In the genomic region with DNA sequence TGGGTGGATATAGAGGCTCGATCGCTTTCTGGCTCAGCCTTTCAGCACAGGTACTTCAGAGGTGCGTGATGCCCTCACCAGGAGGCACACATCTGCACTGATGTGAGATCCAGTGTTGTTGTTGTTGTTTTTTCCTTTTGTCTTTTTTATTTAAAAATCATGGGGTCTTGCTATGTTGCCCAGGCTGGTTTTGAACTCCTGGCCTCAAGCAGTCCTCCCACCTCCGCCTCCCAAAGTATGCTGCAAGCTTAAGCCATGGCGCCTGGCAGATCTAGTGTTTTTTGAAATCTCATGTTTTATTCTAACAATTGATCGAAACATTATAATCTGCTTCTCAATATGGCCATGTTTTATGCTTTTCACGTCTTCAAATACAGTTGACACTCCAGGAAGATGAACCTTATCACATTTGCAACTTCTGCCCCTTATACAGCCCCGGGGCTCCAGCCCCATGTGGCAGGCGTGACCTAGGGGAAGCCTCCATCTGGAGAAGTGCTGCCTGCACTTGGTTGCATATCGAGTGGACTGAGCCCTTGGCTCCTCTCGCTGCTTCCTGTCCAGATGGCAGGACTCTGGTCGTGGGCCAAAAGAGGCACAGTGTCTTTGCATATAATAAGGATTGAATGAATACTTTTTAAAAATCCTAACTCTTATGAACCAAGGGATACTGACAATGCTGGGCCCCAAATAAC, we compare ENCODE assay signal across 9 cellular contexts.
DNase-seq lines count a peak whose midpoint lies in the region; ATAC-seq, FAIRE-seq and TF ChIP-seq lines count a peak whose summit lies in the region.
"Had no signal": no experiment of that assay in that cellular context is flagged by ENCODE, and none has a peak within 500 bp of the region (broad histone marks: within the 10 kb centered on the region; RNA-seq: fewer than 3 reads in every experiment).

No MANE protein-coding gene starts in this region.

- FAIRE-seq in K562 (lab: Jason Lieb, UNC) = no peak
- FAIRE-seq: G401.6 had no signal

- no peak overlapping the region for H2BK5ac ChIP-seq in IMR-90 (ENCODE audit: low read depth, low read length, poor library complexity, severe bottlenecking)

- peaks cover 25 to 44% of the 10 kb centered on the region in 2 experiments for H3K79me1 ChIP-seq in IMR-90 (ENCODE audit: low read depth in 1 of 2, low read length in 2 of 2)

- no peak overlapping the region for H2AK5ac ChIP-seq in IMR-90 (ENCODE audit: low read depth, low read length)

- H3K9ac ChIP-seq in IMR-90 (ENCODE audit: low read depth, low read length) (no peak overlapping the region), K562 (ENCODE audit: insufficient read depth in 1 of 2, low read depth in 2 of 2, low read length in 2 of 2) (0 out of 4 replicates have a peak overlapping the region, but pooled peaks of 1 of the 2 experiments have one; percentile 55)

- CTCF ChIA-PET in IMR-90 (lab: Yijun Ruan, JAX) (interaction anchor here (1.0 kb wide), 1 partner anchor 14 kb away, joined by 3 read pairs; no protein-coding TSS in a partner anchor), K562 (lab: Yijun Ruan, JAX; ENCODE audit: low intra/inter-chr PET ratio) (no interaction called here)

- H3K36me3 ChIP-seq in IMR-90 (ENCODE audit: control insufficient read depth, insufficient read depth, low read length) (no peaks in the 10 kb centered on the region; the same call in 1 of the 2 replicates), K562 (ENCODE audit: control insufficient read depth, insufficient read depth, low read length) (no peaks in the 10 kb centered on the region)

- H3K27ac ChIP-seq in IMR-90 (ENCODE audit: insufficient read depth, low read length) (no peak overlapping the region), K562 (ENCODE audit: extremely low read depth, low read depth, low read length) (no peak overlapping the region; the same call in 2 of the 3 replicates)

- no peaks in the 10 kb centered on the region for H3K79me2 ChIP-seq in K562 (ENCODE audit: control insufficient read depth, insufficient read depth, low read length)

- no peak overlapping the region for H3K18ac ChIP-seq in IMR-90 (ENCODE audit: low read depth, low read length)

- H3K9me3 ChIP-seq in IMR-90 (ENCODE audit: control insufficient read depth, insufficient read depth, low read length) (no peaks in the 10 kb centered on the region), K562 (replicated peaks; ENCODE audit: control insufficient read depth, insufficient read depth, low read depth, low read length) (no peaks in the 10 kb centered on the region)

- dilution Hi-C loops in IMR-90 (cut with HindIII; ENCODE audit: low sequenced_read_pairs, unreplicated experiment) = no loop called here

- TF ChIP-seq EP300 in K562 (IDR thresholded peaks at IDR 0.05; ENCODE audit: low read length) = no peak

- intact Hi-C loops in IMR-90 (cut with micrococcal nuclease) (no loop called here), K562 (cut with micrococcal nuclease) (no loop called here)

- H3K9me1 ChIP-seq in IMR-90 (ENCODE audit: insufficient read depth, low read length) (peaks cover 7% of the 10 kb centered on the region), K562 (ENCODE audit: control insufficient read depth, insufficient read depth, low read length) (no peaks in the 10 kb centered on the region)

- H3K4ac ChIP-seq in IMR-90 (ENCODE audit: low read depth, low read length) = no peak overlapping the region

- peak overlapping the region; percentile 61 for H2AFZ ChIP-seq in IMR-90 (replicated peaks; ENCODE audit: low read length, poor library complexity)
- no peak overlapping the region for H2AFZ ChIP-seq in K562 (ENCODE audit: low read depth, low read length)

- H3K14ac ChIP-seq in IMR-90 (replicated peaks; ENCODE audit: low read depth, low read length) = peak overlapping the region; percentile 26; the same call in 1 of the 2 replicates

- H3K4me1 ChIP-seq in IMR-90 (ENCODE audit: control insufficient read depth, insufficient read depth, low read length) (peaks cover 5% of the 10 kb centered on the region), K562 (replicated peaks in 1 of 2; ENCODE audit: control insufficient read depth in 2 of 2, insufficient read depth in 2 of 2, low read length in 2 of 2) (peaks cover 0 to 8% of the 10 kb centered on the region in 2 experiments; a peak in 3 of 5 replicates)

- TF ChIP-seq CTCF in IMR-90 (conservative IDR thresholded peaks at IDR 0.05; ENCODE audit: low read depth, low read length) = no peak
- no peak for TF ChIP-seq CTCF in K562 (IDR thresholded peaks at IDR 0.05 in 2 of 3, conservative IDR thresholded peaks at IDR 0.05 in 1 of 3; ENCODE audit: insufficient read depth in 2 of 3, low read depth in 1 of 3, low read length in 3 of 3)

- H3K4me3 ChIP-seq in IMR-90 (ENCODE audit: insufficient read depth, low read depth, low read length) (no peak overlapping the region), K562 (no peak overlapping the region)

- H3K27me3 ChIP-seq in IMR-90 (ENCODE audit: control insufficient read depth, insufficient read depth, low read length) (no peaks in the 10 kb centered on the region), K562 (ENCODE audit: control insufficient read depth in 2 of 2, insufficient read depth in 2 of 2, low read length in 2 of 2) (no peaks in the 10 kb centered on the region)

- H2BK15ac ChIP-seq in IMR-90 (ENCODE audit: low read depth, low read length) = no peak overlapping the region

- H4K91ac ChIP-seq in IMR-90 (ENCODE audit: insufficient read depth, low read depth, low read length) = no peak overlapping the region

- H2AK9ac ChIP-seq in IMR-90 (replicated peaks; ENCODE audit: low read depth, low read length, poor library complexity) = no peak overlapping the region

- H3K4me2 ChIP-seq in IMR-90 (ENCODE audit: low read depth, low read length) (no peak overlapping the region), K562 (ENCODE audit: insufficient read depth, low read length) (no peak overlapping the region)

- POLR2A ChIA-PET in IMR-90 (lab: Charles Lee; ENCODE audit: unreplicated experiment) (no interaction called here), K562 (lab: Yijun Ruan, JAX) (no interaction called here)

- DNase-seq in AG08396 (ENCODE audit: low spot score) (peak; percentile 43), IMR-90 (no peak), K562 (ENCODE audit: extremely low read depth in 1 of 4, low spot score in 3 of 4) (peak in 2 of 4 experiments; percentile 10 to 15), mesenteric fat pad (ENCODE audit: low spot score) (peak; percentile 82), iPS-NIHi11 (ENCODE audit: low spot score) (no peak)

- in situ Hi-C loops in IMR-90 (cut with MboI; ENCODE audit: low sequenced_read_pairs) = no loop called here
- in situ Hi-C loops in K562 (cut with MboI) = no loop called here

- no peak for TF ChIP-seq POLR2A in IMR-90 (IDR thresholded peaks at IDR 0.05; ENCODE audit: low read depth, low read length)
- no peak for TF ChIP-seq POLR2A in K562 (conservative IDR thresholded peaks at IDR 0.05)

- H3K56ac ChIP-seq in IMR-90 (ENCODE audit: extremely low read depth, insufficient read depth, low read length) = no peak overlapping the region

- H4K20me1 ChIP-seq in IMR-90 (ENCODE audit: insufficient read depth, low read length) = peaks cover 15% of the 10 kb centered on the region; the same call in 1 of the 2 replicates
- H4K20me1 ChIP-seq in K562 (replicated peaks; ENCODE audit: control insufficient read depth, insufficient read depth, low read length) = no peaks in the 10 kb centered on the region

- peak overlapping the region; percentile 56; the same call in 1 of the 2 replicates for H3K23ac ChIP-seq in IMR-90 (ENCODE audit: low read depth, low read length)

- TF ChIP-seq RAD21 in IMR-90 (IDR thresholded peaks at IDR 0.05; ENCODE audit: low read length) (no peak), K562 (CRISPR knock-in tag; conservative IDR thresholded peaks at IDR 0.05 in 1 of 2, IDR thresholded peaks at IDR 0.05 in 1 of 2) (no peak)

- no peak overlapping the region for H4K5ac ChIP-seq in IMR-90 (ENCODE audit: low read depth, low read length)

- no peak overlapping the region; a peak in 1 of 4 replicates for H4K8ac ChIP-seq in IMR-90 (ENCODE audit: low read depth in 2 of 2, low read length in 2 of 2)

- WGBS in IMR-90 (ENCODE audit: extremely low coverage in 2 of 2, insufficient read length in 1 of 2), 2 experiments = 93% methylated on average over 3 of the region's 12 CpGs; no CpG with 5 or more reads in 1 of the 2 experiments
- 63% methylated on average over 11 of the region's 12 CpGs for WGBS in K562 (ENCODE audit: insufficient coverage, low coverage, missing lambda C conversion rate)

- no peak overlapping the region for H2BK20ac ChIP-seq in IMR-90 (ENCODE audit: low read depth, low read length)

- ATAC-seq in IMR-90 (ENCODE audit: low read depth) (peak; percentile 73), K562 (peak; percentile 67), HG03139 (IDR thresholded peaks at IDR 0.05; ENCODE audit: unreplicated experiment) (no peak), HG02763 (IDR thresholded peaks at IDR 0.05; ENCODE audit: unreplicated experiment) (no peak), GM19023 (IDR thresholded peaks at IDR 0.05; ENCODE audit: unreplicated experiment) (no peak)

- no peak overlapping the region; the same call in 1 of the 2 replicates for H2BK120ac ChIP-seq in IMR-90 (ENCODE audit: low read depth, low read length)

- BruUV-seq in IMR-90 (replicated peaks; lab: Mats Ljungman, UMichigan) (no TSS peak), K562 (replicated peaks; lab: Mats Ljungman, UMichigan) (no TSS peak)

TF ChIP-seq in IMR-90, 13 proteins besides CTCF, POLR2A, EP300 and RAD21 (continues in another document):
- TF ChIP-seq, protein P1, sequence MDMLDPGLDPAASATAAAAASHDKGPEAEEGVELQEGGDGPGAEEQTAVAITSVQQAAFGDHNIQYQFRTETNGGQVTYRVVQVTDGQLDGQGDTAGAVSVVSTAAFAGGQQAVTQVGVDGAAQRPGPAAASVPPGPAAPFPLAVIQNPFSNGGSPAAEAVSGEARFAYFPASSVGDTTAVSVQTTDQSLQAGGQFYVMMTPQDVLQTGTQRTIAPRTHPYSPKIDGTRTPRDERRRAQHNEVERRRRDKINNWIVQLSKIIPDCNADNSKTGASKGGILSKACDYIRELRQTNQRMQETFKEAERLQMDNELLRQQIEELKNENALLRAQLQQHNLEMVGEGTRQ (IDR thresholded peaks at IDR 0.05; ENCODE audit: low read depth, low read length) = no peak
- TF ChIP-seq MAFK (IDR thresholded peaks at IDR 0.05; ENCODE audit: low read depth, low read length) = no peak

TF ChIP-seq in K562, 482 proteins besides CTCF, POLR2A, EP300 and RAD21:
- TF ChIP-seq ELF1 (tag; IDR thresholded peaks at IDR 0.05) (no peak), ZNF121 (CRISPR knock-in tag; conservative IDR thresholded peaks at IDR 0.05) (peak; percentile 58)

Comparison
In these comparisons a context has a peak if more than half of its experiments do, and no peak if none do; other contexts are left out.
1. DNase-seq: peak in AG08396 (single experiment) and mesenteric fat pad (single experiment); none in IMR-90 (single experiment) and iPS-NIHi11 (single experiment).
2. ATAC-seq: peak in IMR-90 (single experiment) and K562 (single experiment); none in HG03139 (single experiment), HG02763 (single experiment) and GM19023 (single experiment).